In the genomic region with DNA sequence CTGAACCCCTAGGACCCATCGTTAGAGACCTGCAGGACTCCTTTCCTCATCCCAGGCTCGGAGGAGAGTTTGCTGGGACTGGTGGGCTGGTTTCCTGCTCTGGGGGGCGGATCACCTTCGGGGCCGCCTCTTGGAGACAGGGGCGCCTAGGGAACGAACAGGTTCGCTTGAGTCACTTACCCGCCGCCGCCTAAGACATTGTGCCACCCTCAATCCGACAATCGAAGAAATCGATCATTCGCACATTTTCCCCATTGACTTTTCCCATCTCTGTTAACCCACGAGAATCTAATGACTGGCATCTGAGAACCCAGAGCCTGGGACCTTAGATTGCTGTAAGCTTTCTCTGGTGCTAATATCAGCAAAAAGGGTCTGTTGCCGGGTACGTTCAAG, we compare ENCODE assay signal across 8 cellular contexts. TPM values are rescaled to one million over a fixed set of nuclear protein-coding genes. Genes with fewer than 3 reads are reported as not detected.
DNase-seq lines count a peak whose midpoint lies in the region; ATAC-seq, FAIRE-seq and TF ChIP-seq lines count a peak whose summit lies in the region.

No MANE protein-coding gene starts in this region.

- no peaks in the 10 kb centered on the region for H3K9me3 ChIP-seq in adipocyte (ENCODE audit: control insufficient read depth, low read length)
- no peaks in the 10 kb centered on the region for H3K9me3 ChIP-seq in right lobe of liver
- no peaks in the 10 kb centered on the region for H3K9me3 ChIP-seq in tibial nerve

- H3K27ac ChIP-seq in right lobe of liver = peak overlapping the region; percentile 74 to 84 (median 79)
- peak overlapping the region; percentile 89 to 94 (median 91) for H3K27ac ChIP-seq in tibial nerve

- H3K4me3 ChIP-seq in adipocyte (ENCODE audit: low read length) (peak overlapping the region; percentile 96), right lobe of liver (peak overlapping the region; percentile 77 to 98 (median 90)), tibial nerve (peak overlapping the region; percentile 85 to 91 (median 86))

- TF ChIP-seq EP300 in tibial nerve (IDR thresholded peaks at IDR 0.05) = no peak

- no peak for FAIRE-seq in GM19239 (lab: Jason Lieb, UNC)

- TF ChIP-seq POLR2A in right lobe of liver (IDR thresholded peaks at IDR 0.05) = no peak
- no peak for TF ChIP-seq POLR2A in tibial nerve (IDR thresholded peaks at IDR 0.05)

- H3K27me3 ChIP-seq in adipocyte (replicated peaks; ENCODE audit: control insufficient read depth, insufficient read depth, low read length) = no peaks in the 10 kb centered on the region
- H3K27me3 ChIP-seq in right lobe of liver = no peaks in the 10 kb centered on the region
- H3K27me3 ChIP-seq in tibial nerve = no peaks in the 10 kb centered on the region

- WGBS in right lobe of liver (ENCODE audit: insufficient coverage, low coverage, low lambda C conversion rate, missing lambda C conversion rate) = 0% methylated on average over 3 of the region's 18 CpGs
- WGBS in tibial nerve, 2 donors = 2 to 3% methylated on average over 16 to 17 of the region's 18 CpGs

- H3K9ac ChIP-seq in adipocyte (ENCODE audit: low read length) = peak overlapping the region; percentile 94

- peaks cover 45% of the 10 kb centered on the region for H3K4me1 ChIP-seq in adipocyte (ENCODE audit: control insufficient read depth, insufficient read depth, low read length)
- H3K4me1 ChIP-seq in right lobe of liver = peaks cover 0 to 38% (median 11%) of the 10 kb centered on the region in 4 donors
- peaks cover 0 to 76% (median 31%) of the 10 kb centered on the region in 4 donors for H3K4me1 ChIP-seq in tibial nerve

- ATAC-seq in GM18868 (IDR thresholded peaks at IDR 0.05; ENCODE audit: unreplicated experiment) = peak; percentile 17
- ATAC-seq in HG03159 (IDR thresholded peaks at IDR 0.05; ENCODE audit: unreplicated experiment) = peak; percentile 20
- ATAC-seq in right lobe of liver = no peak

- H3K36me3 ChIP-seq in adipocyte (ENCODE audit: control insufficient read depth, insufficient read depth, low read length, severe bottlenecking) = peaks cover 23% of the 10 kb centered on the region
- H3K36me3 ChIP-seq in right lobe of liver = peaks cover 4 to 25% (median 11%) of the 10 kb centered on the region in 4 donors
- H3K36me3 ChIP-seq in tibial nerve = peaks cover 0 to 24% (median 0%) of the 10 kb centered on the region in 3 donors

- TF ChIP-seq CTCF in right lobe of liver (IDR thresholded peaks at IDR 0.05) (no peak), tibial nerve (IDR thresholded peaks at IDR 0.05) (no peak)

- DNase-seq in adipocyte (ENCODE audit: low read depth) (no peak), right lobe of liver (no peak), tibial nerve (ENCODE audit: low spot score in 2 of 2) (peak in 1 of 2 donors; percentile 6), islet precursor cell (no peak), COR-L47 (lab: John Stamatoyannopoulos, UW) (no peak), GM19239 (ENCODE audit: insufficient read length, low spot score) (no peak)

- intact Hi-C loops in right lobe of liver (cut with DNase I) = no loop called here

RNA-seq across cellular contexts. Expression of a gene that starts 0.3 kb away (rescaled TPM):
- 10 to 100 TPM; 44.7 to 78.2 (median 58.2) TPM for total RNA-seq in right lobe of liver
- 10 to 100 TPM; 52.2 to 68.4 (median 64.4) TPM for total RNA-seq in tibial nerve

RNA-seq across cellular contexts. Expression of a gene that starts 0.7 kb away (rescaled TPM):
- total RNA-seq in right lobe of liver (10 to 100 TPM; 46.0 to 71.7 (median 68.5) TPM), tibial nerve (100 to 1,000 TPM in 1 of 4 donors, 10 to 100 TPM in 3; 59.4 to 113 (median 82.5) TPM)

Comparison
In these comparisons a context has a peak if more than half of its experiments do, and no peak if none do; other contexts are left out.
1. ATAC-seq: peak in GM18868 (single experiment) and HG03159 (single experiment); none in right lobe of liver (0 of 4).
2. Peak in every context shown above with its lines, with median percentiles within 50 percentile points of each other: H3K4me3 ChIP-seq.